ENCODE assay signal across 1 cellular context in genomic region chr20:46154796-46155195, GRCh38.
TF ChIP-seq lines count a peak whose summit lies in the region.

No MANE protein-coding gene starts in this region.

TF ChIP-seq in GM23338, 12 proteins besides CTCF, POLR2A, EP300 and RAD21 (continued from another document):
- no peak for TF ChIP-seq REST (IDR thresholded peaks at IDR 0.05; ENCODE audit: unreplicated experiment)
